Comparison of ENCODE assay signal across 8 cellular contexts in genomic region chr3:48240000-48240710, GRCh38.
DNase-seq lines count a peak whose midpoint lies in the region; ATAC-seq, FAIRE-seq and TF ChIP-seq lines count a peak whose summit lies in the region.

No MANE protein-coding gene starts in this region.

- FAIRE-seq in RCC 7860 (lab: Jason Lieb, UNC): no peak

- no peaks in the 10 kb centered on the region for H3K79me2 ChIP-seq in parathyroid adenoma

- TF ChIP-seq CTCF in parathyroid adenoma (IDR thresholded peaks at IDR 0.05): no peak

- H3K27me3 Mint-ChIP-seq in dendritic cell treated with granulocyte-macrophage colony-stimulating factor and Interleukin-4, amounts not matched to agents 40 ng/mL and 50 ng/mL, for 4 days: no peaks in the 10 kb centered on the region

- no peaks in the 10 kb centered on the region for H3K36me3 ChIP-seq in parathyroid adenoma (ENCODE audit: control insufficient read depth, insufficient read depth, low read length)

- H3K4me3 Mint-ChIP-seq in dendritic cell treated with granulocyte-macrophage colony-stimulating factor and Interleukin-4, amounts not matched to agents 40 ng/mL and 50 ng/mL, for 4 days: no peak overlapping the region

- H3K27me3 ChIP-seq in parathyroid adenoma (ENCODE audit: control insufficient read depth, insufficient read depth, low read length): no peaks in the 10 kb centered on the region

- H3K27ac Mint-ChIP-seq in dendritic cell treated with granulocyte-macrophage colony-stimulating factor and Interleukin-4, amounts not matched to agents 40 ng/mL and 50 ng/mL, for 4 days: peak overlapping the region; percentile 94

- peak overlapping the region; percentile 67 for H3K4me3 ChIP-seq in parathyroid adenoma (ENCODE audit: low read depth, low read length)

- intact Hi-C loops in dendritic cell treated with granulocyte-macrophage colony-stimulating factor and Interleukin-4, amounts not matched to agents 40 ng/mL and 50 ng/mL, for 4 days (cut with micrococcal nuclease): loop anchor here (10.0 kb wide), 1 partner anchor 45 kb away; no protein-coding TSS in a partner anchor

- H3K9me3 Mint-ChIP-seq in dendritic cell treated with granulocyte-macrophage colony-stimulating factor and Interleukin-4, amounts not matched to agents 40 ng/mL and 50 ng/mL, for 4 days: no peaks in the 10 kb centered on the region

- H3K4me1 Mint-ChIP-seq in dendritic cell treated with granulocyte-macrophage colony-stimulating factor and Interleukin-4, amounts not matched to agents 40 ng/mL and 50 ng/mL, for 4 days (ENCODE audit: low read depth): peaks cover 50% of the 10 kb centered on the region

- peak overlapping the region; percentile 92 for H2AFZ ChIP-seq in parathyroid adenoma

- no peak overlapping the region for H3K9ac ChIP-seq in parathyroid adenoma

- H3K9me3 ChIP-seq in parathyroid adenoma (ENCODE audit: control insufficient read depth, low read length): no peaks in the 10 kb centered on the region

- peak overlapping the region; percentile 66 for H3K27ac ChIP-seq in parathyroid adenoma

- H3K4me2 ChIP-seq in parathyroid adenoma (ENCODE audit: low read length): peak overlapping the region; percentile 94

- DNase-seq in DMS 273 treated with DMSO at 0.1 percent for 48 hours (lab: John Stamatoyannopoulos, UW) (peak; percentile 92), NCI-H2171 treated with DMSO at 0.1 percent for 48 hours (lab: John Stamatoyannopoulos, UW) (peak; percentile 93), RCC 7860 (ENCODE audit: low spot score) (no peak)

- H3K4me1 ChIP-seq in parathyroid adenoma: peaks cover 2% of the 10 kb centered on the region

- peaks cover 11% of the 10 kb centered on the region for H3K36me3 Mint-ChIP-seq in dendritic cell treated with granulocyte-macrophage colony-stimulating factor and Interleukin-4, amounts not matched to agents 40 ng/mL and 50 ng/mL, for 4 days (ENCODE audit: low read depth)

- ATAC-seq in HG03521 (IDR thresholded peaks at IDR 0.05; ENCODE audit: unreplicated experiment) (no peak), GM19463 (IDR thresholded peaks at IDR 0.05; ENCODE audit: unreplicated experiment) (no peak), GM21423 (IDR thresholded peaks at IDR 0.05; ENCODE audit: unreplicated experiment) (no peak)
